1 cellular context compared by ENCODE assay signal in genomic region chr11:119207607-119208006, GRCh38.
TF ChIP-seq lines count a peak whose summit lies in the region.

No MANE protein-coding gene starts in this region.

TF ChIP-seq in HepG2, 621 proteins besides CTCF, POLR2A, EP300 and RAD21:
- TF ChIP-seq PRDM10 (CRISPR knock-in tag; IDR thresholded peaks at IDR 0.05; ENCODE audit: low read depth) (no peak), HHEX (CRISPR knock-in tag; IDR thresholded peaks at IDR 0.05) (no peak), ZNF367 (CRISPR knock-in tag; IDR thresholded peaks at IDR 0.05; ENCODE audit: borderline replicate concordance) (no peak), AGO2 (optimal IDR thresholded peaks at IDR 0.05; ENCODE audit: low read depth, low read length) (no peak), ZNF687 (CRISPR knock-in tag; IDR thresholded peaks at IDR 0.05) (no peak), KMT2A (CRISPR knock-in tag; IDR thresholded peaks at IDR 0.05) (no peak), ZNF44 (CRISPR knock-in tag; IDR thresholded peaks at IDR 0.05) (no peak), HDAC6 (IDR thresholded peaks at IDR 0.05; ENCODE audit: low read depth, low read length) (no peak), NR0B2 (CRISPR knock-in tag; IDR thresholded peaks at IDR 0.05) (no peak), HOXA9 (CRISPR knock-in tag; IDR thresholded peaks at IDR 0.05; ENCODE audit: borderline replicate concordance) (no peak), ZNF451 (CRISPR knock-in tag; IDR thresholded peaks at IDR 0.05) (no peak)
- TF ChIP-seq, protein P1, sequence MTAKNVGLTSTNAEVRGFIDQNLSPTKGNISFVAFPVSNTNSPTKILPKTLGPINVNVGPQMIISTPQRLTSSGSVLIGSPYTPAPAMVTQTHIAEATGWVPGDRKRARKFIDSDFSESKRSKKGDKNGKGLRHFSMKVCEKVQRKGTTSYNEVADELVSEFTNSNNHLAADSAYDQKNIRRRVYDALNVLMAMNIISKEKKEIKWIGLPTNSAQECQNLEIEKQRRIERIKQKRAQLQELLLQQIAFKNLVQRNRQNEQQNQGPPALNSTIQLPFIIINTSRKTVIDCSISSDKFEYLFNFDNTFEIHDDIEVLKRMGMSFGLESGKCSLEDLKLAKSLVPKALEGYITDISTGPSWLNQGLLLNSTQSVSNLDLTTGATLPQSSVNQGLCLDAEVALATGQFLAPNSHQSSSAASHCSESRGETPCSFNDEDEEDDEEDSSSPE (CRISPR knock-in tag; IDR thresholded peaks at IDR 0.05), result no peak
